9 cellular contexts compared by ENCODE assay signal in the genomic region with DNA sequence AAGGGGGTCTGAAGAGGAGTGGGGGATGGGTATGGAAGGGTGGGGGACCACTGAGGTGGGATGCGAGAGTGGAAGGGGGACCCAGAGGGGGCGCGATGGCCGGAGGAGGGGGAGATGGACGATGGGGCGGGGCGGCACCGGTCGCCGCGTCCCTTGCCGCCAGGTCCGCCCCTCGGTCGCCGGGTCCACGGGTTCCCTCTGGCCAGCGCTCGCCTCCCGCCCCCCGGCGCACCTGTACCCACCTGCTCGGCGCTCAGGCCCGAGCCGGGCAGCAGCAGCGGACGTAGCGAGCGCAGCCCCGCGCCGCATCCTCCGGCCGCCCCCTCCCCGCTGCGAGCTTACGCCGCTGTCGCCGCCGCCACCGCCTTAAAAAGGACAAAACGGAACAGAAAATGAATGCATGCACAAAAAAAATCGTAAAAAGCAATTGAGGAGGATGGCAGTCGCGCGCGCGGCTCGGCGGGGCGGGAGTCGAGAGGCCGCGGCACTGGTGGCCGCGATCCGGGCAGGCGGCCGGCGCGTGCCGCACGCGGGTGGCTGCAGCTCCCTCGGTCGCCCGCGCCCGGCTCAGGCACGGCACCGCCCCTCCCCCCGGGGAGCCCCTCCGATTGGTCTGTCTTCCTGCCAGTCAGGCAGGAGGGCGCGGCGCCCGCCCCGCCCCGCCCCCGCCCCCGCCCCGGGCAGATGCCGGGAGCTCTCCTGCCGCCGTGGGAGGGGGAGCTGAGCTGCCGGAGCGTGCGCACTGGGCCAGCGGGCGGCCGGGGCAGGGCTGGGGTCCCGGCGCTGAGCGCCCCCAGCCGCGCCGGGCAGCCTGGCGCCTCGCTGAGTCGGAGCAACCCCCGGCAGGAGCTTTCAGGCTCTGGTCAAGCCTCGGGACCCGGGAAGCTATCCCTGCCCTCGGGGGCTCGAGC. TPM values are rescaled to one million over a fixed set of nuclear protein-coding genes. Genes with fewer than 3 reads are reported as not detected.
DNase-seq lines count a peak whose midpoint lies in the region; ATAC-seq and TF ChIP-seq lines count a peak whose summit lies in the region.
"Had no signal": no experiment of that assay in that cellular context is flagged by ENCODE, and none has a peak within 500 bp of the region (broad histone marks: within the 10 kb centered on the region; RNA-seq: fewer than 3 reads in every experiment).

TSS of gene JAKMIP1 (minus strand) at position 539 of the 911 bp plus-strand sequence. CDS start 87,699 bp downstream, outside the sequence.

- peaks cover 12% of the 10 kb centered on the region in 2 donors for H3K36me3 Mint-ChIP-seq in activated naive CD4-positive, alpha-beta T cell treated with anti-CD3 and anti-CD28 coated beads, Interleukin-2, amount 50 U/mL, for 72 hours

- peaks cover 0 to 18% (median 10%) of the 10 kb centered on the region in 9 donors for H3K4me1 ChIP-seq in heart right ventricle
- peaks cover 3% of the 10 kb centered on the region for H3K4me1 ChIP-seq in rectal smooth muscle tissue (ENCODE audit: control insufficient read depth, insufficient read depth, low read length)
- H3K4me1 ChIP-seq in uterus, result peaks cover 0 to 11% of the 10 kb centered on the region in 2 donors

- H3K27me3 ChIP-seq in BJ (ENCODE audit: control insufficient read depth, insufficient read depth, low read length) (peaks cover 14% of the 10 kb centered on the region), heart right ventricle (peaks cover 28 to 65% (median 53%) of the 10 kb centered on the region in 7 donors), rectal smooth muscle tissue (ENCODE audit: control insufficient read depth, insufficient read depth, low read length) (peaks cover 12% of the 10 kb centered on the region), uterus (peaks cover 0 to 23% of the 10 kb centered on the region in 2 donors)

- POLR2A ChIA-PET in BJ (lab: Charles Lee), result no interaction called here

- DNase-seq in BJ (ENCODE audit: low read depth) (no peak), SHP77 treated with DMSO at 0.1 percent for 48 hours (lab: John Stamatoyannopoulos, UW) (peak; percentile 6), heart right ventricle (peak; percentile 70 to 76), uterus (peak; percentile 42 to 61)
- peak; percentile 72 to 94 for DNase-seq in activated naive CD4-positive, alpha-beta T cell treated with anti-CD3 and anti-CD28 coated beads, Interleukin-2, amount 50 U/mL, for 72 hours (ENCODE audit: low spot score in 2 of 2)

- 0 to 1% methylated on average over 79 to 107 of the region's 107 CpGs for WGBS in heart right ventricle, 2 donors

- no peak within 1 kb of the TSS for H3K9ac ChIP-seq in rectal smooth muscle tissue (ENCODE audit: low read length)

- H3K9me3 ChIP-seq in heart right ventricle (peaks cover 0 to 8% (median 0%) of the 10 kb centered on the region in 11 donors), uterus (no peaks in the 10 kb centered on the region)

- peak; percentile 75 for ATAC-seq in GM19025 (IDR thresholded peaks at IDR 0.05; ENCODE audit: low read depth, unreplicated experiment)
- ATAC-seq in HG03280 (IDR thresholded peaks at IDR 0.05; ENCODE audit: unreplicated experiment), result peak; percentile 86
- ATAC-seq in activated naive CD4-positive, alpha-beta T cell treated with anti-CD3 and anti-CD28 coated beads, Interleukin-2, amount 50 U/mL, for 72 hours, result peak; percentile 81 to 82
- ATAC-seq in heart right ventricle, result peak; percentile 66 to 85 (median 74)

- no peaks in the 10 kb centered on the region for H3K36me3 ChIP-seq in BJ (ENCODE audit: control insufficient read depth, insufficient read depth, low read length)
- H3K36me3 ChIP-seq in heart right ventricle, result no peaks in the 10 kb centered on the region
- H3K36me3 ChIP-seq in rectal smooth muscle tissue (ENCODE audit: control insufficient read depth, insufficient read depth, low read length), result no peaks in the 10 kb centered on the region
- H3K36me3 ChIP-seq in uterus, result no peaks in the 10 kb centered on the region

- CTCF ChIA-PET in BJ (lab: Yijun Ruan, JAX), result no interaction called here

- no peak for TF ChIP-seq POLR2A in uterus (IDR thresholded peaks at IDR 0.05)

- H3K27ac ChIP-seq in heart right ventricle, result peak within 1 kb of the TSS in 1 of 10 donors; percentile 66
- no peak within 1 kb of the TSS for H3K27ac ChIP-seq in rectal smooth muscle tissue (ENCODE audit: low read depth, low read length)
- no peak within 1 kb of the TSS for H3K27ac ChIP-seq in uterus
- H3K27ac ChIP-seq: PC-9 had no signal

- peak within 1 kb of the TSS in 1 of 2 donors; percentile 89 for H3K27ac Mint-ChIP-seq in activated naive CD4-positive, alpha-beta T cell treated with anti-CD3 and anti-CD28 coated beads, Interleukin-2, amount 50 U/mL, for 72 hours

- intact Hi-C loops in heart right ventricle (cut with DNase I) (no loop called here), uterus (cut with DNase I; ENCODE audit: low total_unique reads) (no loop called here)

- peaks cover 9 to 11% of the 10 kb centered on the region in 2 donors for H3K9me3 Mint-ChIP-seq in activated naive CD4-positive, alpha-beta T cell treated with anti-CD3 and anti-CD28 coated beads, Interleukin-2, amount 50 U/mL, for 72 hours

- peak within 1 kb of the TSS; percentile 23 for H3K4me3 ChIP-seq in BJ (ENCODE audit: low read depth, low read length)
- H3K4me3 ChIP-seq in heart right ventricle, result peak within 1 kb of the TSS; percentile 28 to 60 (median 48)
- H3K4me3 ChIP-seq in rectal smooth muscle tissue (ENCODE audit: low read length), result peak within 1 kb of the TSS; percentile 53
- peak within 1 kb of the TSS; percentile 18 to 32 for H3K4me3 ChIP-seq in uterus
- H3K4me3 ChIP-seq: PC-9 had no signal

- no peak for TF ChIP-seq CTCF in BJ (IDR thresholded peaks at IDR 0.05; ENCODE audit: insufficient read depth, low read depth, low read length)
- TF ChIP-seq CTCF in heart right ventricle (IDR thresholded peaks at IDR 0.05), result no peak
- TF ChIP-seq CTCF in uterus (IDR thresholded peaks at IDR 0.05), result no peak

RNA-seq across cellular contexts. Expression of gene JAKMIP1, which starts in this region (rescaled TPM):
- polyA plus RNA-seq in BJ (2011; rRNA removed) (not detected in 2 replicates), heart right ventricle (under 1 TPM in 1 of 2 donors, not detected in 1; 0.04 TPM)
- polyA minus RNA-seq in BJ (2011; rRNA and poly(A)+ RNA removed), result not detected in 2 replicates
- 1 to 10 TPM; 1.3 to 7.4 TPM for total RNA-seq in activated naive CD4-positive, alpha-beta T cell treated with anti-CD3 and anti-CD28 coated beads, Interleukin-2, amount 50 U/mL, for 72 hours
- total RNA-seq in heart right ventricle (under 1 TPM in 3 of 10 donors, not detected in 7; 0.13 to 0.76 (median 0.15) TPM), uterus (under 1 TPM in 2 of 4 donors, not detected in 2; 0.26 to 0.48 TPM)
- total RNA-seq: PC-9 had no signal

Comparison
In these comparisons a context has a peak if more than half of its experiments do, and no peak if none do; other contexts are left out.
1. Peak in DNase-seq, ATAC-seq and H3K4me3 ChIP-seq in heart right ventricle; RNA of the gene not detected or under 1 TPM.
2. Peak in DNase-seq and H3K4me3 ChIP-seq in uterus; RNA of the gene not detected or under 1 TPM.